1 cellular context compared by ENCODE assay signal in genomic region chr14:72924332-72924731, GRCh38.
TF ChIP-seq lines count a peak whose summit lies in the region.

No MANE protein-coding gene starts in this region.

TF ChIP-seq in HepG2, 621 proteins besides CTCF, POLR2A, EP300 and RAD21:
- no peak for TF ChIP-seq TBP (CRISPR knock-in tag; IDR thresholded peaks at IDR 0.05)
- TF ChIP-seq POLR2G (IDR thresholded peaks at IDR 0.05; ENCODE audit: low read depth, low read length): no peak
- no peak for TF ChIP-seq BCL3 (CRISPR knock-in tag; IDR thresholded peaks at IDR 0.05)
- TF ChIP-seq ZNF563 (CRISPR knock-in tag; IDR thresholded peaks at IDR 0.05): no peak
- TF ChIP-seq CBX1 (IDR thresholded peaks at IDR 0.05; ENCODE audit: low read depth): no peak
- no peak for TF ChIP-seq MLXIP (CRISPR knock-in tag; IDR thresholded peaks at IDR 0.05; ENCODE audit: borderline replicate concordance)
TF ChIP-seq in HepG2: peak in this region for 0.
